Comparison of ENCODE assay signal across 33 cellular contexts in the genomic region with DNA sequence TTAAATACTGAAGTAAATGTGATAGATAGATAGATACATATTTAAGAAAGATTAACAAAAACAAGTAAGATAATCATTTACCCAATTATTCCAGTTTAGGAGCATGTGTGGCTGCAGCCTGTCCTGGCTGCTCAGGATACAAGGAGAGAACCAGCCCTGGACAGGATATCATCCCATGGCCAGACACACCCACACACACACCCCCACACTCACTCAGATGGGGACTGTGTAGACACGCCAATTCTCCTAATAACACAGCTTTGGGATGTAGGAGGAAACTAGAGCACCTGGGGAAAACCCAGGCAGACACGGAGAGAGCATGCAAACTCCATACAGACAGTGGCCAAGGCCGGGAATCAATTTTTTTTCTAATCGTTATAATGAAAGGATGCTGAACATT.
"Had no signal": no experiment of that assay in that cellular context is flagged by ENCODE, and none has a peak within 500 bp of the region (broad histone marks: within the 10 kb centered on the region; RNA-seq: fewer than 3 reads in every experiment).

No MANE protein-coding gene starts in this region.

- H3K27ac ChIP-seq: adrenal gland, body of pancreas, epithelial cell of prostate had no signal

- H3K36me3 ChIP-seq: adrenal gland, esophagus squamous epithelium, gastroesophageal sphincter had no signal

- H3K4me3 Mint-ChIP-seq: activated CD4-positive, alpha-beta memory T cell treated with anti-CD3 and anti-CD28 coated beads for 36 hours; activated CD4-positive, alpha-beta T cell treated with anti-CD3 and anti-CD28 coated beads for 36 hours; activated CD4-positive, alpha-beta T cell treated with anti-CD3 and anti-CD28 coated beads, Interleukin-2, amount 10 ng/mL, durations not matched to agents 24 days and 14 days; activated CD8-positive, alpha-beta memory T cell treated with anti-CD3 and anti-CD28 coated beads, Interleukin-2, amount 10 ng/mL, durations not matched to agents 7 days and 5 days; activated CD8-positive, alpha-beta T cell treated with anti-CD3 and anti-CD28 coated beads, Interleukin-2, amount 10 ng/mL, durations not matched to agents 7 days and 5 days; activated naive CD4-positive, alpha-beta T cell treated with anti-CD3 and anti-CD28 coated beads for 36 hours; activated naive CD4-positive, alpha-beta T cell treated with anti-CD3 and anti-CD28 coated beads, Interleukin-2, amount 50 U/mL, for 24 hours; activated naive CD8-positive, alpha-beta T cell treated with anti-CD3 and anti-CD28 coated beads for 36 hours; activated naive CD8-positive, alpha-beta T cell treated with anti-CD3 and anti-CD28 coated beads, Interleukin-2, amount 50 U/mL, for 24 hours; activated T-helper 1 cell treated with anti-CD3 and anti-CD28 coated beads, Interleukin-12 subunit alpha, Interleukin-12 subunit beta, Interleukin-2, Interleukin-4 antibody, amounts not matched to agents 30 ng/mL and 10 ng/mL and 1 ng/mL, durations not matched to agents 14 hours and 24 hours and 36 hours; dendritic cell treated with granulocyte-macrophage colony-stimulating factor and Interleukin-4, amounts not matched to agents 40 ng/mL and 50 ng/mL, for 4 days; effector memory CD8-positive, alpha-beta T cell had no signal

- H3K9me3 ChIP-seq: adrenal gland, body of pancreas, esophagus squamous epithelium, gastroesophageal sphincter had no signal

- H3K9me3 Mint-ChIP-seq: activated CD4-positive, alpha-beta memory T cell treated with anti-CD3 and anti-CD28 coated beads for 36 hours; activated CD4-positive, alpha-beta T cell treated with anti-CD3 and anti-CD28 coated beads, Interleukin-2, amount 10 ng/mL, durations not matched to agents 24 days and 14 days; activated naive CD4-positive, alpha-beta T cell treated with anti-CD3 and anti-CD28 coated beads, Interleukin-2, amount 50 U/mL, for 24 hours; activated naive CD8-positive, alpha-beta T cell treated with anti-CD3 and anti-CD28 coated beads for 36 hours; activated naive CD8-positive, alpha-beta T cell treated with anti-CD3 and anti-CD28 coated beads, Interleukin-2, amount 50 U/mL, for 24 hours; activated T-helper 1 cell treated with anti-CD3 and anti-CD28 coated beads, Interleukin-12 subunit alpha, Interleukin-12 subunit beta, Interleukin-2, Interleukin-4 antibody, amounts not matched to agents 30 ng/mL and 10 ng/mL and 1 ng/mL, durations not matched to agents 14 hours and 24 hours and 36 hours; activated T-helper 2 cell treated with anti-CD3 and anti-CD28 coated beads, Interferon-gamma antibody, Interleukin-2, Interleukin-4, amounts not matched to agents 10 μg/mL and 5 μg/mL and 100 μg/mL, durations not matched to agents 14 hours and 24 hours and 36 hours; dendritic cell treated with granulocyte-macrophage colony-stimulating factor and Interleukin-4, amounts not matched to agents 40 ng/mL and 50 ng/mL, for 4 days; effector memory CD8-positive, alpha-beta T cell had no signal

- DNase-seq: activated CD4-positive, alpha-beta memory T cell treated with anti-CD3 and anti-CD28 coated beads for 36 hours; activated CD4-positive, alpha-beta T cell treated with anti-CD3 and anti-CD28 coated beads for 36 hours; activated CD4-positive, alpha-beta T cell treated with anti-CD3 and anti-CD28 coated beads, Interleukin-2, amount 10 ng/mL, durations not matched to agents 24 days and 14 days; activated CD4-positive, CD25-positive, alpha-beta regulatory T cell; activated CD4-positive, CD25-positive, alpha-beta regulatory T cell treated with anti-CD3 and anti-CD28 coated beads, Interleukin-2, amount 50 U/mL, for 72 hours; activated CD8-positive, alpha-beta memory T cell treated with anti-CD3 and anti-CD28 coated beads, Interleukin-2, amount 10 ng/mL, durations not matched to agents 7 days and 5 days; activated CD8-positive, alpha-beta memory T cell treated with anti-CD3 and anti-CD28 coated beads, Interleukin-2, amount 50 U/mL, for 4 hours; activated CD8-positive, alpha-beta T cell treated with anti-CD3 and anti-CD28 coated beads, Interleukin-2, amount 10 ng/mL, durations not matched to agents 7 days and 5 days; activated effector memory CD4-positive, alpha-beta T cell treated with anti-CD3 and anti-CD28 coated beads, Interleukin-2, amount 50 U/mL, for 16 hours; activated naive CD4-positive, alpha-beta T cell treated with anti-CD3 and anti-CD28 coated beads for 36 hours; activated naive CD8-positive, alpha-beta T cell treated with anti-CD3 and anti-CD28 coated beads for 36 hours; activated naive CD8-positive, alpha-beta T cell treated with anti-CD3 and anti-CD28 coated beads, Interleukin-2, amount 50 U/mL, for 24 hours; activated T-cell treated with anti-CD3 and anti-CD28 coated beads, Interleukin-2, amount 50 U/mL, for 1 hour; activated T-cell treated with anti-CD3 and anti-CD28 coated beads, Interleukin-2, amount 50 U/mL, for 48 hours; amygdala; aorta; body of pancreas; caudate nucleus; dorsolateral prefrontal cortex; effector memory CD8-positive, alpha-beta T cell; esophagus squamous epithelium; foreskin melanocyte; T-helper 2 cell had no signal

- H3K27me3 Mint-ChIP-seq: activated CD4-positive, alpha-beta memory T cell treated with anti-CD3 and anti-CD28 coated beads for 36 hours; activated CD4-positive, alpha-beta T cell treated with anti-CD3 and anti-CD28 coated beads for 36 hours; activated CD4-positive, alpha-beta T cell treated with anti-CD3 and anti-CD28 coated beads, Interleukin-2, amount 10 ng/mL, durations not matched to agents 24 days and 14 days; activated CD8-positive, alpha-beta memory T cell treated with anti-CD3 and anti-CD28 coated beads, Interleukin-2, amount 10 ng/mL, durations not matched to agents 7 days and 5 days; activated naive CD4-positive, alpha-beta T cell treated with anti-CD3 and anti-CD28 coated beads, Interleukin-2, amount 50 U/mL, for 24 hours; activated naive CD8-positive, alpha-beta T cell treated with anti-CD3 and anti-CD28 coated beads for 36 hours; activated naive CD8-positive, alpha-beta T cell treated with anti-CD3 and anti-CD28 coated beads, Interleukin-2, amount 50 U/mL, for 24 hours; dendritic cell treated with granulocyte-macrophage colony-stimulating factor and Interleukin-4, amounts not matched to agents 40 ng/mL and 50 ng/mL, for 4 days; effector memory CD8-positive, alpha-beta T cell had no signal

- H3K27me3 ChIP-seq: body of pancreas, dorsolateral prefrontal cortex, esophagus squamous epithelium, gastroesophageal sphincter had no signal

- FAIRE-seq: colon, endometrium, endothelial cell of umbilical vein had no signal

- ATAC-seq: activated CD4-positive, alpha-beta T cell treated with anti-CD3 and anti-CD28 coated beads for 36 hours; activated CD8-positive, alpha-beta memory T cell treated with anti-CD3 and anti-CD28 coated beads, Interleukin-2, amount 10 ng/mL, durations not matched to agents 7 days and 5 days; activated CD8-positive, alpha-beta T cell treated with anti-CD3 and anti-CD28 coated beads, Interleukin-2, amount 10 ng/mL, durations not matched to agents 7 days and 5 days; activated naive CD8-positive, alpha-beta T cell treated with anti-CD3 and anti-CD28 coated beads, Interleukin-2, amount 50 U/mL, for 24 hours; body of pancreas; effector memory CD8-positive, alpha-beta T cell; gastroesophageal sphincter had no signal

- H3K27ac Mint-ChIP-seq: activated CD4-positive, alpha-beta memory T cell treated with anti-CD3 and anti-CD28 coated beads for 36 hours; activated CD4-positive, alpha-beta T cell treated with anti-CD3 and anti-CD28 coated beads for 36 hours; activated CD4-positive, alpha-beta T cell treated with anti-CD3 and anti-CD28 coated beads, Interleukin-2, amount 10 ng/mL, durations not matched to agents 24 days and 14 days; activated CD8-positive, alpha-beta memory T cell treated with anti-CD3 and anti-CD28 coated beads, Interleukin-2, amount 10 ng/mL, durations not matched to agents 7 days and 5 days; activated CD8-positive, alpha-beta T cell treated with anti-CD3 and anti-CD28 coated beads, Interleukin-2, amount 10 ng/mL, durations not matched to agents 7 days and 5 days; activated naive CD4-positive, alpha-beta T cell treated with anti-CD3 and anti-CD28 coated beads for 36 hours; activated naive CD4-positive, alpha-beta T cell treated with anti-CD3 and anti-CD28 coated beads, Interleukin-2, amount 50 U/mL, for 24 hours; activated naive CD8-positive, alpha-beta T cell treated with anti-CD3 and anti-CD28 coated beads for 36 hours; activated naive CD8-positive, alpha-beta T cell treated with anti-CD3 and anti-CD28 coated beads, Interleukin-2, amount 50 U/mL, for 24 hours; activated T-helper 1 cell treated with anti-CD3 and anti-CD28 coated beads, Interleukin-12 subunit alpha, Interleukin-12 subunit beta, Interleukin-2, Interleukin-4 antibody, amounts not matched to agents 30 ng/mL and 10 ng/mL and 1 ng/mL, durations not matched to agents 14 hours and 24 hours and 36 hours; activated T-helper 2 cell treated with anti-CD3 and anti-CD28 coated beads, Interferon-gamma antibody, Interleukin-2, Interleukin-4, amounts not matched to agents 10 μg/mL and 5 μg/mL and 100 μg/mL, durations not matched to agents 14 hours and 24 hours and 36 hours; dendritic cell treated with granulocyte-macrophage colony-stimulating factor and Interleukin-4, amounts not matched to agents 40 ng/mL and 50 ng/mL, for 4 days had no signal

- H3K4me3 ChIP-seq: adrenal gland, body of pancreas, dorsolateral prefrontal cortex, esophagus squamous epithelium, gastroesophageal sphincter had no signal

- H3K36me3 Mint-ChIP-seq: activated CD4-positive, alpha-beta memory T cell treated with anti-CD3 and anti-CD28 coated beads for 36 hours had no signal
